10 cellular contexts compared by ENCODE assay signal in the genomic region with DNA sequence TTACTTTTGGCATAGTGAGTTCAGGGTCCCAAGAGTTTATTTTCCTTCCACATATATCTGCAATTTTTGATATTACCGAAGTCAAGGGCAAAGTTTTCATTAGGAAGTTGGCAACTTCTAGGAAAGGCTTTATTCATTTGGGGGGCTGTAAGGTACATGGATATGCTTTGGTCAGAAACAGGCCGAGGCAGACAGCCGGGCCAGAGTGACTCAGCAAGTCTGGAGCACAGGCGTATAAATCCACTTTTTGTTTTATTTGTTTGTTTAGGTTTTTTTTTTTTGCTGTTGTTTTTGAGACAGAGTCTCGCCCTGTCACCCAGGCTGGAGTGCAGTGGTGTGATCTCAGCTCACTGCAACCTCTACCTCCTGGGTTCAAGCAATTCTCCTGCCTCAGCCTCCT. TPM values are rescaled to one million over a fixed set of nuclear protein-coding genes. Genes with fewer than 3 reads are reported as not detected.
A peak's percentile ranks its signal among the peaks of the same experiment; 100 is the strongest.
DNase-seq lines count a peak whose midpoint lies in the region; ATAC-seq and TF ChIP-seq lines count a peak whose summit lies in the region.
"Had no signal": no experiment of that assay in that cellular context is flagged by ENCODE, and none has a peak within 500 bp of the region (broad histone marks: within the 10 kb centered on the region; RNA-seq: fewer than 3 reads in every experiment).

No MANE protein-coding gene starts in this region.

- H3K4me3 ChIP-seq in SJSA1: no peak overlapping the region
- H3K4me3 ChIP-seq in gastrocnemius medialis: peak overlapping the region; percentile 1 to 43 (median 22)

- intact Hi-C loops in gastrocnemius medialis (cut with DNase I; ENCODE audit: low total_unique reads): no loop called here

- H3K27me3 ChIP-seq in SJSA1 (replicated peaks): no peaks in the 10 kb centered on the region
- H3K27me3 ChIP-seq in gastrocnemius medialis: no peaks in the 10 kb centered on the region

- no peaks in the 10 kb centered on the region for H3K4me1 ChIP-seq in SJSA1 (replicated peaks)
- H3K4me1 ChIP-seq in gastrocnemius medialis: peaks cover 32 to 56% of the 10 kb centered on the region in 2 donors

- ATAC-seq in gastrocnemius medialis (no peak), GM19455 (IDR thresholded peaks at IDR 0.05; ENCODE audit: unreplicated experiment) (no peak), HG02885 (IDR thresholded peaks at IDR 0.05; ENCODE audit: poor library complexity, unreplicated experiment) (no peak)

- TF ChIP-seq POLR2A in gastrocnemius medialis (IDR thresholded peaks at IDR 0.05): no peak

- no peak for TF ChIP-seq CTCF in gastrocnemius medialis (IDR thresholded peaks at IDR 0.05 in 4 of 5, conservative IDR thresholded peaks at IDR 0.05 in 1 of 5)

- H3K36me3 ChIP-seq in SJSA1 (no peaks in the 10 kb centered on the region), gastrocnemius medialis (no peaks in the 10 kb centered on the region)

- in situ Hi-C loops in gastrocnemius medialis (cut with MboI; ENCODE audit: low sequenced_read_pairs in 4 of 4): loop anchor here (25.0 kb wide), 3 partner anchors 247 to 647 kb away; a partner anchor contains a TSS

- H3K9me3 ChIP-seq in SJSA1 (replicated peaks) (no peaks in the 10 kb centered on the region), gastrocnemius medialis (no peaks in the 10 kb centered on the region)

- H3K27ac ChIP-seq in SJSA1: peak overlapping the region; percentile 38; the same call in 1 of the 2 replicates
- peak overlapping the region; percentile 69 to 90 (median 88) for H3K27ac ChIP-seq in gastrocnemius medialis

- DNase-seq in DMS53 treated with DMSO at 0.1 percent for 48 hours (lab: John Stamatoyannopoulos, UW; ENCODE audit: unreplicated experiment): peak; percentile 79
- DNase-seq in SJSA1 (ENCODE audit: low read depth in 1 of 2, low spot score in 2 of 2): peak in 1 of 2 experiments; percentile 6
- peak; percentile 68 for DNase-seq in globus pallidus (ENCODE audit: low spot score)
- DNase-seq in gastrocnemius medialis: no peak
- no peak for DNase-seq in NCI-H2196 (lab: John Stamatoyannopoulos, UW; ENCODE audit: unreplicated experiment)
- DNase-seq in NOMO-1 (lab: John Stamatoyannopoulos, UW; ENCODE audit: unreplicated experiment in 2 of 2): no peak
- DNase-seq: NCI-H1436 treated with DMSO at 0.1 percent for 48 hours; stimulated activated CD4-positive, alpha-beta T cell treated with anti-CD3 and anti-CD28 coated beads, Interleukin-15, amount 100 ng/mL, for 24 hours had no signal

RNA-seq across cellular contexts. Expression of a gene that starts 3.7 kb away (rescaled TPM):
- total RNA-seq in SJSA1 (2014; rRNA removed; shearing (Covaris generic)): 2.9 and 6.1 TPM in 2 replicates
- total RNA-seq in gastrocnemius medialis: 10 to 100 TPM; 10.0 to 34.3 (median 14.2) TPM

Comparison
In these comparisons a context has a peak if more than half of its experiments do, and no peak if none do; other contexts are left out.
1. DNase-seq: peak in DMS53 treated with DMSO at 0.1 percent for 48 hours (single experiment) and globus pallidus (single experiment); none in gastrocnemius medialis (0 of 2), NCI-H2196 (single experiment) and NOMO-1 (0 of 2).